In genomic region chr3:174425422-174425821, GRCh38 we compare ENCODE assay signal across 27 cellular contexts.
DNase-seq lines count a peak whose midpoint lies in the region; ATAC-seq, FAIRE-seq and TF ChIP-seq lines count a peak whose summit lies in the region.
"Had no signal": no experiment of that assay in that cellular context is flagged by ENCODE, and none has a peak within 500 bp of the region (broad histone marks: within the 10 kb centered on the region; RNA-seq: fewer than 3 reads in every experiment).

No MANE protein-coding gene starts in this region.

- H3K27me3 ChIP-seq in bronchial epithelial cell (ENCODE audit: control insufficient read depth, insufficient read depth, low read length), result no peaks in the 10 kb centered on the region
- no peaks in the 10 kb centered on the region for H3K27me3 ChIP-seq in foreskin keratinocyte
- H3K27me3 ChIP-seq: BE2C, BLaER1 had no signal

- no peak overlapping the region for H3K4me3 ChIP-seq in bronchial epithelial cell (ENCODE audit: low read depth, low read length)
- H3K4me3 ChIP-seq: BLaER1, GM12878 had no signal

- DNase-seq in RPMI8226 (peak; percentile 25), bronchial epithelial cell (ENCODE audit: low read depth) (peak; percentile 51), foreskin keratinocyte (peak in 1 of 2 donors; percentile 38)
- DNase-seq: 8988T; ACHN; BE2C; C1 segment of cervical spinal cord; CD4-positive, alpha-beta memory T cell; CD4-positive, CD25-positive, alpha-beta regulatory T cell; CD8-positive, alpha-beta memory T cell; COR-L47; DMS 273 treated with DMSO at 0.1 percent for 48 hours; DMS153; DMS53; DMS79; DND-41; EL; GDM1 had no signal

- H3K4me1 ChIP-seq in foreskin keratinocyte, result no peaks in the 10 kb centered on the region
- H3K4me1 ChIP-seq: BE2C, BLaER1 had no signal

- ATAC-seq in foreskin keratinocyte (peak; percentile 74), GM21529 (IDR thresholded peaks at IDR 0.05; ENCODE audit: unreplicated experiment) (no peak), GM21360 (IDR thresholded peaks at IDR 0.05; ENCODE audit: unreplicated experiment) (no peak), HG02798 (IDR thresholded peaks at IDR 0.05; ENCODE audit: poor library complexity, unreplicated experiment) (no peak)
- ATAC-seq: GM12878 had no signal

- no peak for FAIRE-seq in bronchial epithelial cell (lab: Jason Lieb, UNC)
- FAIRE-seq: A204.1, GM12878, GM12892, GM18507, GM19239 had no signal

- no peaks in the 10 kb centered on the region for H3K36me3 ChIP-seq in bronchial epithelial cell (ENCODE audit: control insufficient read depth, insufficient read depth, low read length)
- H3K36me3 ChIP-seq: BE2C, BLaER1 had no signal

- H3K27ac ChIP-seq in foreskin keratinocyte, result no peak overlapping the region
- H3K27ac ChIP-seq: BLaER1 had no signal

- TF ChIP-seq CTCF in bronchial epithelial cell (IDR thresholded peaks at IDR 0.05; ENCODE audit: insufficient read depth, low read length, severe bottlenecking) (no peak), foreskin keratinocyte (conservative IDR thresholded peaks at IDR 0.05) (no peak)
